In genomic region chr15:33807665-33808064, GRCh38 we compare ENCODE assay signal across 26 cellular contexts.
"Had no signal": no experiment of that assay in that cellular context is flagged by ENCODE, and none has a peak within 500 bp of the region (broad histone marks: within the 10 kb centered on the region; RNA-seq: fewer than 3 reads in every experiment).

No MANE protein-coding gene starts in this region.

- H3K36me3 ChIP-seq: heart left ventricle, neutrophil, pancreas, right atrium auricular region, stomach, thyroid gland, vagina had no signal

- ATAC-seq: esophagus mucosa; foreskin keratinocyte; gastroesophageal sphincter; heart left ventricle; left lobe of liver; natural killer cell; pancreas; sciatic nerve; stimulated activated effector memory CD8-positive, alpha-beta T cell treated with anti-CD3 and anti-CD28 coated beads, Interleukin-12 subunit alpha, Interleukin-12 subunit beta, amount 100 ng/mL, for 72 hours had no signal

- H2AFZ ChIP-seq: hepatocyte had no signal

- DNase-seq: dorsolateral prefrontal cortex; effector CD4-positive, alpha-beta T cell; foreskin keratinocyte; heart left ventricle; kidney; mammary epithelial cell; mesendoderm; midbrain; natural killer cell; pancreas; stimulated activated CD4-positive, alpha-beta T cell treated with anti-CD3 and anti-CD28 coated beads, Interleukin-2, amount 100 ng/mL, for 24 hours; stimulated activated CD4-positive, alpha-beta T cell treated with anti-CD3 and anti-CD28 coated beads, Interleukin-4, amount 100 ng/mL, for 24 hours; stimulated activated naive CD4-positive, alpha-beta T cell treated with Interleukin-2 at 50 U/mL for 16 hours; stomach; thyroid gland; trophoblast cell had no signal

- H3K27ac ChIP-seq: dorsolateral prefrontal cortex, foreskin keratinocyte, gastroesophageal sphincter, heart left ventricle, hepatocyte, neutrophil, pancreas, right atrium auricular region, stomach, thyroid gland, vagina had no signal

- H3K4me1 ChIP-seq: foreskin keratinocyte, gastroesophageal sphincter, heart left ventricle, pancreas, right atrium auricular region, stomach, thyroid gland, vagina had no signal

- H3K79me2 ChIP-seq: hepatocyte had no signal

- H3K4me3 ChIP-seq: dorsolateral prefrontal cortex, gastroesophageal sphincter, heart left ventricle, hepatocyte, pancreas, right atrium auricular region, stomach, thyroid gland, vagina had no signal

- H3K27me3 ChIP-seq: dorsolateral prefrontal cortex, gastroesophageal sphincter, heart left ventricle, hepatocyte, neutrophil, pancreas, right atrium auricular region, thyroid gland, vagina had no signal

- H3K9me3 ChIP-seq: gastroesophageal sphincter, heart left ventricle, neutrophil, pancreas, right atrium auricular region, stomach, thyroid gland, vagina had no signal

- H3K4me2 ChIP-seq: hepatocyte had no signal

- FAIRE-seq: colon, kidney, pancreas had no signal
